Comparison of ENCODE assay signal across 1 cellular context in the genomic region with DNA sequence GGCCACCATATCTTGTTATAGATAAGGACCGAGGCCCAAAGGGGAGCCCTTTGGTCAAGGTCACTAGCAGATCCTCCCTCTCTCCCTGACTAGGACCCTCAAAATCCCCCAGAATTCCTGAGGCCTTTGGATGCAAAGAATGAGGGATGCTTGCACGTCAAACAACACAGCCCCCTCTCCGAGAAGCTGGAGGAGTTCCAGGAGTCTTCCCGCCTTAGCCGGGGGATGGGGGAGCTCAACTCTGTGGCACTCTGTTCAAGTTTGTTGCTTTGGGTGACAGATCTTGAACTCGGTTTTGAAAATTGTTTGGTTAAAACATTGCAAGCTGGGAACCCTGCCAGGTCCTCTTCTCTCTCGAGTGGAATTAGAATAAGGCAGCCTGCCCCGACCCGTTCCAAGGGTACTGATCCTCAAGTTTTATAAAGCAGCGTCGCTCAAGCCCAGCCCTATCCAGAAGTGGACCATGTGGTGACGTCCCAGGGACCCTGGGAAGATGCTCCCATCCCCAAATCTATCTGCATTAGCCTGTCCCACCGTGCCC.
TF ChIP-seq lines count a peak whose summit lies in the region.

No MANE protein-coding gene starts in this region.

TF ChIP-seq in K562, 482 proteins besides CTCF, POLR2A, EP300 and RAD21 (continued from another document):
- TF ChIP-seq, protein P1, sequence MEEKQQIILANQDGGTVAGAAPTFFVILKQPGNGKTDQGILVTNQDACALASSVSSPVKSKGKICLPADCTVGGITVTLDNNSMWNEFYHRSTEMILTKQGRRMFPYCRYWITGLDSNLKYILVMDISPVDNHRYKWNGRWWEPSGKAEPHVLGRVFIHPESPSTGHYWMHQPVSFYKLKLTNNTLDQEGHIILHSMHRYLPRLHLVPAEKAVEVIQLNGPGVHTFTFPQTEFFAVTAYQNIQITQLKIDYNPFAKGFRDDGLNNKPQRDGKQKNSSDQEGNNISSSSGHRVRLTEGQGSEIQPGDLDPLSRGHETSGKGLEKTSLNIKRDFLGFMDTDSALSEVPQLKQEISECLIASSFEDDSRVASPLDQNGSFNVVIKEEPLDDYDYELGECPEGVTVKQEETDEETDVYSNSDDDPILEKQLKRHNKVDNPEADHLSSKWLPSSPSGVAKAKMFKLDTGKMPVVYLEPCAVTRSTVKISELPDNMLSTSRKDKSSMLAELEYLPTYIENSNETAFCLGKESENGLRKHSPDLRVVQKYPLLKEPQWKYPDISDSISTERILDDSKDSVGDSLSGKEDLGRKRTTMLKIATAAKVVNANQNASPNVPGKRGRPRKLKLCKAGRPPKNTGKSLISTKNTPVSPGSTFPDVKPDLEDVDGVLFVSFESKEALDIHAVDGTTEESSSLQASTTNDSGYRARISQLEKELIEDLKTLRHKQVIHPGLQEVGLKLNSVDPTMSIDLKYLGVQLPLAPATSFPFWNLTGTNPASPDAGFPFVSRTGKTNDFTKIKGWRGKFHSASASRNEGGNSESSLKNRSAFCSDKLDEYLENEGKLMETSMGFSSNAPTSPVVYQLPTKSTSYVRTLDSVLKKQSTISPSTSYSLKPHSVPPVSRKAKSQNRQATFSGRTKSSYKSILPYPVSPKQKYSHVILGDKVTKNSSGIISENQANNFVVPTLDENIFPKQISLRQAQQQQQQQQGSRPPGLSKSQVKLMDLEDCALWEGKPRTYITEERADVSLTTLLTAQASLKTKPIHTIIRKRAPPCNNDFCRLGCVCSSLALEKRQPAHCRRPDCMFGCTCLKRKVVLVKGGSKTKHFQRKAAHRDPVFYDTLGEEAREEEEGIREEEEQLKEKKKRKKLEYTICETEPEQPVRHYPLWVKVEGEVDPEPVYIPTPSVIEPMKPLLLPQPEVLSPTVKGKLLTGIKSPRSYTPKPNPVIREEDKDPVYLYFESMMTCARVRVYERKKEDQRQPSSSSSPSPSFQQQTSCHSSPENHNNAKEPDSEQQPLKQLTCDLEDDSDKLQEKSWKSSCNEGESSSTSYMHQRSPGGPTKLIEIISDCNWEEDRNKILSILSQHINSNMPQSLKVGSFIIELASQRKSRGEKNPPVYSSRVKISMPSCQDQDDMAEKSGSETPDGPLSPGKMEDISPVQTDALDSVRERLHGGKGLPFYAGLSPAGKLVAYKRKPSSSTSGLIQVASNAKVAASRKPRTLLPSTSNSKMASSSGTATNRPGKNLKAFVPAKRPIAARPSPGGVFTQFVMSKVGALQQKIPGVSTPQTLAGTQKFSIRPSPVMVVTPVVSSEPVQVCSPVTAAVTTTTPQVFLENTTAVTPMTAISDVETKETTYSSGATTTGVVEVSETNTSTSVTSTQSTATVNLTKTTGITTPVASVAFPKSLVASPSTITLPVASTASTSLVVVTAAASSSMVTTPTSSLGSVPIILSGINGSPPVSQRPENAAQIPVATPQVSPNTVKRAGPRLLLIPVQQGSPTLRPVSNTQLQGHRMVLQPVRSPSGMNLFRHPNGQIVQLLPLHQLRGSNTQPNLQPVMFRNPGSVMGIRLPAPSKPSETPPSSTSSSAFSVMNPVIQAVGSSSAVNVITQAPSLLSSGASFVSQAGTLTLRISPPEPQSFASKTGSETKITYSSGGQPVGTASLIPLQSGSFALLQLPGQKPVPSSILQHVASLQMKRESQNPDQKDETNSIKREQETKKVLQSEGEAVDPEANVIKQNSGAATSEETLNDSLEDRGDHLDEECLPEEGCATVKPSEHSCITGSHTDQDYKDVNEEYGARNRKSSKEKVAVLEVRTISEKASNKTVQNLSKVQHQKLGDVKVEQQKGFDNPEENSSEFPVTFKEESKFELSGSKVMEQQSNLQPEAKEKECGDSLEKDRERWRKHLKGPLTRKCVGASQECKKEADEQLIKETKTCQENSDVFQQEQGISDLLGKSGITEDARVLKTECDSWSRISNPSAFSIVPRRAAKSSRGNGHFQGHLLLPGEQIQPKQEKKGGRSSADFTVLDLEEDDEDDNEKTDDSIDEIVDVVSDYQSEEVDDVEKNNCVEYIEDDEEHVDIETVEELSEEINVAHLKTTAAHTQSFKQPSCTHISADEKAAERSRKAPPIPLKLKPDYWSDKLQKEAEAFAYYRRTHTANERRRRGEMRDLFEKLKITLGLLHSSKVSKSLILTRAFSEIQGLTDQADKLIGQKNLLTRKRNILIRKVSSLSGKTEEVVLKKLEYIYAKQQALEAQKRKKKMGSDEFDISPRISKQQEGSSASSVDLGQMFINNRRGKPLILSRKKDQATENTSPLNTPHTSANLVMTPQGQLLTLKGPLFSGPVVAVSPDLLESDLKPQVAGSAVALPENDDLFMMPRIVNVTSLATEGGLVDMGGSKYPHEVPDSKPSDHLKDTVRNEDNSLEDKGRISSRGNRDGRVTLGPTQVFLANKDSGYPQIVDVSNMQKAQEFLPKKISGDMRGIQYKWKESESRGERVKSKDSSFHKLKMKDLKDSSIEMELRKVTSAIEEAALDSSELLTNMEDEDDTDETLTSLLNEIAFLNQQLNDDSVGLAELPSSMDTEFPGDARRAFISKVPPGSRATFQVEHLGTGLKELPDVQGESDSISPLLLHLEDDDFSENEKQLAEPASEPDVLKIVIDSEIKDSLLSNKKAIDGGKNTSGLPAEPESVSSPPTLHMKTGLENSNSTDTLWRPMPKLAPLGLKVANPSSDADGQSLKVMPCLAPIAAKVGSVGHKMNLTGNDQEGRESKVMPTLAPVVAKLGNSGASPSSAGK (IDR thresholded peaks at IDR 0.05): 0 out of 2 replicates have a peak, but pooled peaks have one; percentile 21
- no peak for TF ChIP-seq PPARD (CRISPR knock-in tag; IDR thresholded peaks at IDR 0.05)
- no peak for TF ChIP-seq NFE2L1 (tag; IDR thresholded peaks at IDR 0.05; ENCODE audit: borderline replicate concordance, low read depth)
- 0 out of 2 replicates have a peak, but pooled peaks have one; percentile 37 for TF ChIP-seq L3MBTL2 (IDR thresholded peaks at IDR 0.05)
- TF ChIP-seq NFXL1 (CRISPR knock-in tag; IDR thresholded peaks at IDR 0.05): no peak
- no peak for TF ChIP-seq EHMT2 (IDR thresholded peaks at IDR 0.05)
- TF ChIP-seq, protein P2, sequence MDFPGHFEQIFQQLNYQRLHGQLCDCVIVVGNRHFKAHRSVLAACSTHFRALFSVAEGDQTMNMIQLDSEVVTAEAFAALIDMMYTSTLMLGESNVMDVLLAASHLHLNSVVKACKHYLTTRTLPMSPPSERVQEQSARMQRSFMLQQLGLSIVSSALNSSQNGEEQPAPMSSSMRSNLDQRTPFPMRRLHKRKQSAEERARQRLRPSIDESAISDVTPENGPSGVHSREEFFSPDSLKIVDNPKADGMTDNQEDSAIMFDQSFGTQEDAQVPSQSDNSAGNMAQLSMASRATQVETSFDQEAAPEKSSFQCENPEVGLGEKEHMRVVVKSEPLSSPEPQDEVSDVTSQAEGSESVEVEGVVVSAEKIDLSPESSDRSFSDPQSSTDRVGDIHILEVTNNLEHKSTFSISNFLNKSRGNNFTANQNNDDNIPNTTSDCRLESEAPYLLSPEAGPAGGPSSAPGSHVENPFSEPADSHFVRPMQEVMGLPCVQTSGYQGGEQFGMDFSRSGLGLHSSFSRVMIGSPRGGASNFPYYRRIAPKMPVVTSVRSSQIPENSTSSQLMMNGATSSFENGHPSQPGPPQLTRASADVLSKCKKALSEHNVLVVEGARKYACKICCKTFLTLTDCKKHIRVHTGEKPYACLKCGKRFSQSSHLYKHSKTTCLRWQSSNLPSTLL (IDR thresholded peaks at IDR 0.05): no peak
